In the genomic region with DNA sequence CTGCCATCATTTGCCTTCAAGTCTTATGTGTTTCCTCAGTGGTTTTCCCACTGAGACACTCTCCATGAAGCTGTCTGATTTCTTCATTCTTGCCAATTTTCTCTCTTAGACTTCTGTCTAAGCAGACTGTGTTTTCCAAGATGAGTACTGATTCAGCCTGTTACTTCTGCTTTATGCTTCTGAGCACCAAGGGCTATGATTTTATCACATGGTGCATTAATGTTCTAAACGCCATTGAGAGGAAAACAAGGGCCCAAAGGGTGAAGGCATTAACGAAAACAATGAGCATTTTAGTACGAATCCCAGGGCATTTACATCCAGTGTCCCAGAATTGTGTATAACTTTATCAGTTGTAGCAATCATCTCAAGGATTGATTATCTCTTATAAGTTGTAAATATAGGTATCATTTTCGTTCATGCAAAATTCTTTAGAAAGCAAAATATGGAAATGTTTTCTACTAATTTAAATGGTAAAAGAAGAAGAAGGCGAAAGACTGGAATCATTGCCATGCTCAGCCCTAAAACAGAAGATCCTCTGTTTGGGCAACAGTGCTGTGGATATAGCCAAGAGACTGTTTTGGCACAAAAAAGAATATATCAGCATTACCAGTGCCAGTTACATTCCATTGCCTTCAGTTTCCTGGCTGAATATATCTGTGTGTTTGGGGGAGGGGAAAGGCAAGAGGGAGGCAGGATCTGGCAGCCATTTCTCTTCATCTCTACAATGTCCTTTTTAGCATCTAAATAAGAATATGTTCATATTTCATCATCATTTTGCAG, we compare ENCODE assay signal across 17 cellular contexts.
"Had no signal": no experiment of that assay in that cellular context is flagged by ENCODE, and none has a peak within 500 bp of the region (broad histone marks: within the 10 kb centered on the region; RNA-seq: fewer than 3 reads in every experiment).

No MANE protein-coding gene starts in this region.

- H3K4me3 ChIP-seq: ascending aorta, cardiac muscle cell, thyroid gland, vagina had no signal

- H3K4me1 ChIP-seq: ascending aorta, thyroid gland, vagina had no signal

- H3K9me3 ChIP-seq: ascending aorta, thyroid gland, vagina had no signal

- H3K27me3 ChIP-seq: ascending aorta, cardiac muscle cell, thyroid gland, vagina had no signal

- DNase-seq: activated B cell treated with CpG ODN at 0.5 μM for 24 hours; activated effector memory CD4-positive, alpha-beta T cell treated with anti-CD3 and anti-CD28 coated beads, Interleukin-2, amount 50 U/mL, for 16 hours; activated naive CD8-positive, alpha-beta T cell treated with anti-CD3 and anti-CD28 coated beads, Interleukin-2, amount 10 ng/mL, durations not matched to agents 7 days and 5 days; activated T-cell treated with anti-CD3 and anti-CD28 coated beads, Interleukin-2, amount 50 U/mL, for 24 hours; cortex of kidney; effector memory CD8-positive, alpha-beta T cell; left colon; stimulated activated CD4-positive, alpha-beta T cell treated with anti-CD3 and anti-CD28 coated beads, Interleukin-4, amount 100 ng/mL, for 1 hour; stimulated activated CD8-positive, alpha-beta memory T cell treated with anti-CD3 and anti-CD28 coated beads, Interleukin-4, amount 100 ng/mL, for 48 hours; stimulated activated naive CD8-positive, alpha-beta T cell treated with anti-CD3 and anti-CD28 coated beads, Interleukin-15, amount 100 ng/mL, for 72 hours; T-helper 17 cell; thyroid gland had no signal

- H3K27ac ChIP-seq: ascending aorta, cardiac muscle cell, epithelial cell of prostate, thyroid gland, vagina had no signal

- ATAC-seq: effector memory CD8-positive, alpha-beta T cell; left colon; natural killer cell treated with Interleukin-12 subunit alpha and Interleukin-12 subunit beta and Interleukin-15 and Interleukin-18, amount 100 ng/mL, for 72 hours; stimulated activated naive CD8-positive, alpha-beta T cell treated with anti-CD3 and anti-CD28 coated beads, Interleukin-15, amount 100 ng/mL, for 72 hours; T-helper 17 cell had no signal

- H3K36me3 ChIP-seq: ascending aorta, cardiac muscle cell, thyroid gland, vagina had no signal
